ENCODE assay signal across 9 cellular contexts in the genomic region with DNA sequence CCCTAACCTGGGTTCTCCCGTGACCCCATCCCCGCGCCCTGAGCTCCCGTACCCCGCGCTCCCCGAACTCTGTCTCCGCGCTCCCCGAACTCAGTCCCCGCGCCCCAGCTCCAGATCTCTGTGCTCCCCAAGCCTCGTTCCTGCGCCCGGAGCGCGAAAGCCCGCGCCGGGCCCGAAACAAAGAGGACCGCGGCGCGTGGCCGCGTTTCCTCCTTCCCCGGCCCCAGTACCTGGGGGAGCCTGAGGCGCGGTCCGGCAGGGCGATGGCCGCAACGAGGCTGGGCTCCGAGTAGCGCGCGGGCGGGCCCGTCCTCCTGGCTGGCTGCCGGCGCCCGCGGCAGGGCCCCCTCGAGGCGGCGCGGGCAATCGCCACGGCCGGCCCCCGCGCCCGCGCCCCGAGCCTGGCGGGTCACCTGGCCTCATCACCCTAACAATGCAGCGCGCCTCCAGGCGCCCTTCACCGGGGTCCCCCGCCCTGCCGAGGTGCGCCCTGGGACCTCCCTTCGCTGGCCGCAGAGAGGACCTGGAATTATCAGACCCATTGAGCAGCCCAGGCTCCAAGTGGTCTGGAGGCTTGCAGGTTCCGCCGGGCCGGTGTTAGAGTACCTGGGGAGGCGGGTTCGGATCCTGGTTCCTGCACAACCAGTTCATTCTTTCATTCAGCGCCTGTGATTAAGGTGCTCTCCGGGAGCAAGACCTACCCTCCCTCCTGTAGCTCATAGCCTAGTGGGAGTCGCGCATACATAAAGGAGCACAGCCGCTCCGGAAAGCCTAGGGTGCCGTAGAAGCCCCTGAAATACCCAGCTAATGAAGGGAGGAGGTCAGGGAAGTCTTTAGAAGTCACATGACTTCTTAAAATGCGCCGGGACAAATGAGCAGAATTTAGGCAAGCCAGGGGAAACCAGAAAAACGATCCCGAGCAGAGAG. TPM values are rescaled to one million over a fixed set of nuclear protein-coding genes. Genes with fewer than 3 reads are reported as not detected.
DNase-seq lines count a peak whose midpoint lies in the region; ATAC-seq, FAIRE-seq and TF ChIP-seq lines count a peak whose summit lies in the region.
"Had no signal": no experiment of that assay in that cellular context is flagged by ENCODE, and none has a peak within 500 bp of the region (broad histone marks: within the 10 kb centered on the region; RNA-seq: fewer than 3 reads in every experiment).

TSS of gene TNS3 (minus strand) at position 291 of the 927 bp plus-strand sequence. CDS start 142,475 bp downstream, outside the sequence.

- peak within 1 kb of the TSS; percentile 63; the same call in 1 of the 2 replicates for H2AFZ ChIP-seq in Karpas-422 (ENCODE audit: low read length)

- H3K27me3 ChIP-seq in Karpas-422 (ENCODE audit: low read length) = no peaks in the 10 kb centered on the region
- no peaks in the 10 kb centered on the region for H3K27me3 ChIP-seq in bronchial epithelial cell (ENCODE audit: control insufficient read depth, insufficient read depth, low read length)

- H3K4me1 ChIP-seq in Karpas-422 (ENCODE audit: low read length) = peaks cover 49% of the 10 kb centered on the region

- peaks cover 0 to 6% of the 10 kb centered on the region in 2 donors for H3K9me3 Mint-ChIP-seq in stimulated activated naive CD8-positive, alpha-beta T cell treated with anti-CD3 and anti-CD28 coated beads, Interleukin-15, amount 100 ng/mL, for 72 hours

- no peak for ATAC-seq in stimulated activated naive CD8-positive, alpha-beta T cell treated with anti-CD3 and anti-CD28 coated beads, Interleukin-15, amount 100 ng/mL, for 72 hours
- ATAC-seq in GM21367 (IDR thresholded peaks at IDR 0.05; ENCODE audit: unreplicated experiment) (no peak), HG02970 (IDR thresholded peaks at IDR 0.05; ENCODE audit: low FRiP score, unreplicated experiment) (no peak)

- peak within 1 kb of the TSS; percentile 15 to 29 for H3K4me3 Mint-ChIP-seq in stimulated activated naive CD8-positive, alpha-beta T cell treated with anti-CD3 and anti-CD28 coated beads, Interleukin-15, amount 100 ng/mL, for 72 hours

- H4K20me1 ChIP-seq in Karpas-422 (ENCODE audit: insufficient read depth, low read depth, low read length) = no peaks in the 10 kb centered on the region

- H3K9me3 ChIP-seq in Karpas-422 (ENCODE audit: low read length) = no peaks in the 10 kb centered on the region

- H3K9ac ChIP-seq in Karpas-422 (ENCODE audit: low read length) = peak within 1 kb of the TSS; percentile 89

- H3K27me3 Mint-ChIP-seq in stimulated activated naive CD8-positive, alpha-beta T cell treated with anti-CD3 and anti-CD28 coated beads, Interleukin-15, amount 100 ng/mL, for 72 hours = peaks cover 56% of the 10 kb centered on the region

- H3K9me2 ChIP-seq in Karpas-422 (replicated peaks; ENCODE audit: insufficient read depth, low read length) = no peaks in the 10 kb centered on the region

- TF ChIP-seq CTCF in bronchial epithelial cell (IDR thresholded peaks at IDR 0.05; ENCODE audit: insufficient read depth, low read length, severe bottlenecking) = no peak

- H3K27ac Mint-ChIP-seq in stimulated activated naive CD8-positive, alpha-beta T cell treated with anti-CD3 and anti-CD28 coated beads, Interleukin-15, amount 100 ng/mL, for 72 hours = peak within 1 kb of the TSS in 1 of 2 donors; percentile 19

- DNase-seq in AG20443 (ENCODE audit: low spot score) (peak; percentile 79), Karpas-422 (peak; percentile 83), bronchial epithelial cell (ENCODE audit: low read depth) (no peak), kidney tubule cell (ENCODE audit: low spot score) (peak; percentile 63)
- no peak for DNase-seq in stimulated activated naive CD8-positive, alpha-beta T cell treated with anti-CD3 and anti-CD28 coated beads, Interleukin-15, amount 100 ng/mL, for 72 hours
- DNase-seq in stimulated activated CD4-positive, alpha-beta T cell treated with anti-CD3 and anti-CD28 coated beads, Interleukin-1b, Interleukin-23, amount 100 ng/mL, for 48 hours = no peak

- H3K27ac ChIP-seq in Karpas-422 (ENCODE audit: low read length) = peak within 1 kb of the TSS; percentile 88

- FAIRE-seq in bronchial epithelial cell (lab: Jason Lieb, UNC) = no peak
- FAIRE-seq: islet of Langerhans had no signal

- peaks cover 9% of the 10 kb centered on the region for H3K4me1 Mint-ChIP-seq in stimulated activated naive CD8-positive, alpha-beta T cell treated with anti-CD3 and anti-CD28 coated beads, Interleukin-15, amount 100 ng/mL, for 72 hours

- H3K36me3 ChIP-seq in Karpas-422 (ENCODE audit: insufficient read depth, low read length) (peaks cover 14% of the 10 kb centered on the region), bronchial epithelial cell (ENCODE audit: control insufficient read depth, insufficient read depth, low read length) (no peaks in the 10 kb centered on the region)

- H3K79me2 ChIP-seq in Karpas-422 (ENCODE audit: low read length) = peaks cover 44% of the 10 kb centered on the region

- H3K4me2 ChIP-seq in Karpas-422 (ENCODE audit: low read depth, low read length, poor library complexity, severe bottlenecking) = peak within 1 kb of the TSS; percentile 75

- H3K4me3 ChIP-seq in Karpas-422 (ENCODE audit: low read length) (peak within 1 kb of the TSS; percentile 87), bronchial epithelial cell (ENCODE audit: low read depth, low read length) (peak within 1 kb of the TSS; percentile 62)

RNA-seq across cellular contexts. Expression of gene TNS3, which starts in this region (rescaled TPM):
- total RNA-seq in Karpas-422 (2014; rRNA removed; shearing (Covaris generic); ENCODE audit: low replicate concordance) = 56.6 and 60.5 TPM in 2 replicates
- 1.8 and 2.6 TPM in 2 replicates for total RNA-seq in bronchial epithelial cell

Comparison
In these comparisons a context has a peak if more than half of its experiments do, and no peak if none do; other contexts are left out.
1. RNA of gene TNS3 (total RNA-seq): 56.6 to 60.5 TPM in Karpas-422; 1.8 to 2.6 TPM in bronchial epithelial cell; every median in the first group is over 10 times any median in the second.
2. DNase-seq: peak in AG20443 (single experiment), Karpas-422 (single experiment) and kidney tubule cell (single experiment); none in bronchial epithelial cell (single experiment), stimulated activated naive CD8-positive, alpha-beta T cell treated with anti-CD3 and anti-CD28 coated beads, Interleukin-15, amount 100 ng/mL, for 72 hours (0 of 2) and stimulated activated CD4-positive, alpha-beta T cell treated with anti-CD3 and anti-CD28 coated beads, Interleukin-1b, Interleukin-23, amount 100 ng/mL, for 48 hours (single experiment).